ENCODE assay signal across 1 cellular context in genomic region chr15:84929795-84930371, GRCh38.
TF ChIP-seq lines count a peak whose summit lies in the region.

No MANE protein-coding gene starts in this region.

TF ChIP-seq in HCT116, 20 proteins besides CTCF, POLR2A, EP300 and RAD21 (continued from another document):
- TF ChIP-seq MAX (IDR thresholded peaks at IDR 0.05) (peak; percentile 83), TCF7L2 (IDR thresholded peaks at IDR 0.05; ENCODE audit: borderline replicate concordance, extremely low read depth, insufficient read depth, insufficient read length) (no peak), CBX3 (IDR thresholded peaks at IDR 0.05; ENCODE audit: low read depth) (peak; percentile 94)
